ENCODE assay signal across 19 cellular contexts in genomic region chr9:86488345-86488744, GRCh38.
"Had no signal": no experiment of that assay in that cellular context is flagged by ENCODE, and none has a peak within 500 bp of the region (broad histone marks: within the 10 kb centered on the region; RNA-seq: fewer than 3 reads in every experiment).

No MANE protein-coding gene starts in this region.

- H3K4me1 ChIP-seq: left lung, parathyroid adenoma, right atrium auricular region, testis, tibial artery, upper lobe of left lung had no signal

- H3K4me1 Mint-ChIP-seq: stimulated activated memory B cell treated with anti-CD40 and anti-IgM and Interleukin-4, amounts not matched to agents 10 μg/mL and 1 μg/mL and 100 μg/mL, for 72 hours had no signal

- H3K36me3 Mint-ChIP-seq: naive thymus-derived CD4-positive, alpha-beta T cell; stimulated activated memory B cell treated with anti-CD40 and anti-IgM and Interleukin-4, amounts not matched to agents 10 μg/mL and 1 μg/mL and 100 μg/mL, for 72 hours had no signal

- H3K4me2 ChIP-seq: smooth muscle cell had no signal

- H3K27ac ChIP-seq: dorsolateral prefrontal cortex, left lung, parathyroid adenoma, right atrium auricular region, testis, tibial artery, upper lobe of left lung had no signal

- H2AFZ ChIP-seq: parathyroid adenoma had no signal

- H3K79me2 ChIP-seq: parathyroid adenoma had no signal

- H3K9ac ChIP-seq: parathyroid adenoma had no signal

- H3K9me3 Mint-ChIP-seq: naive thymus-derived CD4-positive, alpha-beta T cell; stimulated activated memory B cell treated with anti-CD40 and anti-IgM and Interleukin-4, amounts not matched to agents 10 μg/mL and 1 μg/mL and 100 μg/mL, for 72 hours had no signal

- H3K27me3 Mint-ChIP-seq: stimulated activated memory B cell treated with anti-CD40 and anti-IgM and Interleukin-4, amounts not matched to agents 10 μg/mL and 1 μg/mL and 100 μg/mL, for 72 hours had no signal

- ATAC-seq: left lung; naive thymus-derived CD4-positive, alpha-beta T cell; sciatic nerve; stimulated activated memory B cell treated with anti-CD40 and anti-IgM and Interleukin-4, amounts not matched to agents 10 μg/mL and 1 μg/mL and 100 μg/mL, for 72 hours; stimulated activated naive CD8-positive, alpha-beta T cell treated with anti-CD3 and anti-CD28 coated beads, Interleukin-15, Interleukin-2, amounts not matched to agents 100 U/mL and 50 U/mL, for 24 hours had no signal

- H3K4me3 Mint-ChIP-seq: naive thymus-derived CD4-positive, alpha-beta T cell; stimulated activated memory B cell treated with anti-CD40 and anti-IgM and Interleukin-4, amounts not matched to agents 10 μg/mL and 1 μg/mL and 100 μg/mL, for 72 hours had no signal

- H3K27me3 ChIP-seq: dorsolateral prefrontal cortex, left lung, right atrium auricular region, testis, tibial artery, upper lobe of left lung had no signal

- DNase-seq: cerebellar nuclear complex; dorsolateral prefrontal cortex; effector CD4-positive, alpha-beta T cell; head of caudate nucleus; left lung; midbrain; naive thymus-derived CD4-positive, alpha-beta T cell; stimulated activated CD4-positive, alpha-beta T cell treated with anti-CD3 and anti-CD28 coated beads, Interleukin-4, amount 100 ng/mL, for 4 hours; stimulated activated naive CD8-positive, alpha-beta T cell treated with anti-CD3 and anti-CD28 coated beads, Interleukin-15, Interleukin-2, amounts not matched to agents 100 U/mL and 50 U/mL, for 24 hours; substantia nigra; testis; tibial artery; upper lobe of left lung had no signal

- H3K27ac Mint-ChIP-seq: naive thymus-derived CD4-positive, alpha-beta T cell; progenitor cell of endocrine pancreas; stimulated activated memory B cell treated with anti-CD40 and anti-IgM and Interleukin-4, amounts not matched to agents 10 μg/mL and 1 μg/mL and 100 μg/mL, for 72 hours had no signal

- H3K9me3 ChIP-seq: left lung, right atrium auricular region, testis, tibial artery, upper lobe of left lung had no signal

- H3K4me3 ChIP-seq: dorsolateral prefrontal cortex, left lung, right atrium auricular region, smooth muscle cell, testis, tibial artery, upper lobe of left lung had no signal

- H3K36me3 ChIP-seq: left lung, right atrium auricular region, tibial artery, upper lobe of left lung had no signal
